Comparison of ENCODE assay signal across 10 cellular contexts in genomic region chr4:141643557-141643956, GRCh38. TPM values are rescaled to one million over a fixed set of nuclear protein-coding genes. Genes with fewer than 3 reads are reported as not detected.
DNase-seq lines count a peak whose midpoint lies in the region; ATAC-seq, FAIRE-seq and TF ChIP-seq lines count a peak whose summit lies in the region.
"Had no signal": no experiment of that assay in that cellular context is flagged by ENCODE, and none has a peak within 500 bp of the region (broad histone marks: within the 10 kb centered on the region; RNA-seq: fewer than 3 reads in every experiment).

No MANE protein-coding gene starts in this region.

- FAIRE-seq in bronchial epithelial cell (lab: Jason Lieb, UNC) = peak; percentile 95

- CTCF ChIA-PET in MCF 10A (lab: Yijun Ruan, JAX) = interaction anchor here (1.0 to 1.1 kb wide), 3 partner anchors 11 to 210 kb away, joined by 3 to 4 read pairs (median 3); no protein-coding TSS in a partner anchor

- BruUV-seq in MCF 10A (replicated peaks; lab: Mats Ljungman, UMichigan) = no TSS peak

- no peak overlapping the region for H3K27ac ChIP-seq in breast epithelium
- H3K27ac ChIP-seq in tibial nerve = no peak overlapping the region
- H3K27ac ChIP-seq: BLaER1 treated with 17β-estradiol and CSF1 and Interleukin-3, amounts not matched to agents 10 nM and 100 nM had no signal

- TF ChIP-seq EP300 in tibial nerve (IDR thresholded peaks at IDR 0.05) = no peak

- H3K4me3 ChIP-seq in breast epithelium (no peak overlapping the region), bronchial epithelial cell (ENCODE audit: low read depth, low read length) (no peak overlapping the region), tibial nerve (no peak overlapping the region)
- H3K4me3 ChIP-seq: BLaER1 treated with 17β-estradiol and CSF1 and Interleukin-3, amounts not matched to agents 10 nM and 100 nM had no signal

- H3K9me3 ChIP-seq in breast epithelium = no peaks in the 10 kb centered on the region
- no peaks in the 10 kb centered on the region for H3K9me3 ChIP-seq in tibial nerve
- H3K9me3 ChIP-seq: BLaER1 treated with 17β-estradiol and CSF1 and Interleukin-3, amounts not matched to agents 10 nM and 100 nM had no signal

- intact Hi-C loops in MCF 10A (cut with micrococcal nuclease) (no loop called here), breast epithelium (cut with DNase I; ENCODE audit: low total_unique reads) (no loop called here)

- TF ChIP-seq POLR2A in breast epithelium (IDR thresholded peaks at IDR 0.05) (no peak), tibial nerve (IDR thresholded peaks at IDR 0.05) (no peak)

- H3K4me3 Mint-ChIP-seq in MCF 10A (ENCODE audit: unreplicated experiment) = no peak overlapping the region

- H3K27ac Mint-ChIP-seq in MCF 10A (ENCODE audit: low read depth, unreplicated experiment) = peak overlapping the region; percentile 72

- H3K4me1 Mint-ChIP-seq in MCF 10A (ENCODE audit: insufficient read depth, unreplicated experiment) = peaks cover 54% of the 10 kb centered on the region

- DNase-seq in MCF 10A (ENCODE audit: unreplicated experiment) (peak; percentile 80), breast epithelium (ENCODE audit: low spot score in 2 of 2) (no peak), bronchial epithelial cell (ENCODE audit: low read depth) (peak; percentile 97), tibial nerve (ENCODE audit: low spot score in 2 of 2) (no peak), midbrain (lab: John Stamatoyannopoulos, UW) (no peak), NCI-H1092 (lab: John Stamatoyannopoulos, UW) (no peak)
- DNase-seq in stimulated activated naive CD4-positive, alpha-beta T cell treated with Interleukin-2 at 50 U/mL for 16 hours (lab: John Stamatoyannopoulos, UW) = no peak
- DNase-seq: NCI-H1417 had no signal

- no peaks in the 10 kb centered on the region for H3K36me3 Mint-ChIP-seq in MCF 10A (ENCODE audit: insufficient read depth, unreplicated experiment)

- peaks cover 6% of the 10 kb centered on the region for H3K9me3 Mint-ChIP-seq in MCF 10A (ENCODE audit: unreplicated experiment)

- H3K4me1 ChIP-seq in breast epithelium = no peaks in the 10 kb centered on the region
- peaks cover 0 to 20% (median 5%) of the 10 kb centered on the region in 4 donors for H3K4me1 ChIP-seq in tibial nerve

- H3K27me3 ChIP-seq in breast epithelium (no peaks in the 10 kb centered on the region), bronchial epithelial cell (ENCODE audit: control insufficient read depth, insufficient read depth, low read length) (no peaks in the 10 kb centered on the region), tibial nerve (no peaks in the 10 kb centered on the region)

- TF ChIP-seq CTCF in MCF 10A (IDR thresholded peaks at IDR 0.05; ENCODE audit: unreplicated experiment) = no peak
- no peak for TF ChIP-seq CTCF in breast epithelium (IDR thresholded peaks at IDR 0.05)
- TF ChIP-seq CTCF in bronchial epithelial cell (IDR thresholded peaks at IDR 0.05; ENCODE audit: insufficient read depth, low read length, severe bottlenecking) = no peak
- TF ChIP-seq CTCF in tibial nerve (IDR thresholded peaks at IDR 0.05) = no peak

- ATAC-seq in HG03139 (IDR thresholded peaks at IDR 0.05; ENCODE audit: unreplicated experiment) = peak; percentile 62

- H3K27me3 Mint-ChIP-seq in MCF 10A (ENCODE audit: insufficient read depth, unreplicated experiment) = no peaks in the 10 kb centered on the region

- POLR2A ChIA-PET in MCF 10A (lab: Yijun Ruan, JAX) = interaction anchor here (0.6 to 1.1 kb wide), 3 partner anchors 10 to 1788 kb away, joined by 3 read pairs; no protein-coding TSS in a partner anchor

- no peaks in the 10 kb centered on the region for H3K36me3 ChIP-seq in breast epithelium
- no peaks in the 10 kb centered on the region for H3K36me3 ChIP-seq in bronchial epithelial cell (ENCODE audit: control insufficient read depth, insufficient read depth, low read length)
- H3K36me3 ChIP-seq in tibial nerve = no peaks in the 10 kb centered on the region
- H3K36me3 ChIP-seq: BLaER1 treated with 17β-estradiol and CSF1 and Interleukin-3, amounts not matched to agents 10 nM and 100 nM had no signal

- 23 to 24% methylated on average over 1 of the region's 1 CpG for WGBS in tibial nerve, 2 donors

RNA-seq across cellular contexts. Expression of gene IL15, which starts 7.2 kb away (rescaled TPM):
- total RNA-seq in MCF 10A (2022) = 0.51 and 1.3 TPM in 2 replicates
- total RNA-seq in breast epithelium = 1 to 10 TPM; 4.0 to 5.6 (median 5.1) TPM
- total RNA-seq in bronchial epithelial cell = 0.26 and 0.53 TPM in 2 replicates
- 1 to 10 TPM; 2.4 to 8.1 (median 6.4) TPM for total RNA-seq in tibial nerve

Comparison
In these comparisons a context has a peak if more than half of its experiments do, and no peak if none do; other contexts are left out.
1. DNase-seq: peak in MCF 10A (single experiment) and bronchial epithelial cell (single experiment); none in breast epithelium (0 of 2), tibial nerve (0 of 2), stimulated activated naive CD4-positive, alpha-beta T cell treated with Interleukin-2 at 50 U/mL for 16 hours (single experiment), midbrain (single experiment) and NCI-H1092 (single experiment).